8 cellular contexts compared by ENCODE assay signal in the genomic region with DNA sequence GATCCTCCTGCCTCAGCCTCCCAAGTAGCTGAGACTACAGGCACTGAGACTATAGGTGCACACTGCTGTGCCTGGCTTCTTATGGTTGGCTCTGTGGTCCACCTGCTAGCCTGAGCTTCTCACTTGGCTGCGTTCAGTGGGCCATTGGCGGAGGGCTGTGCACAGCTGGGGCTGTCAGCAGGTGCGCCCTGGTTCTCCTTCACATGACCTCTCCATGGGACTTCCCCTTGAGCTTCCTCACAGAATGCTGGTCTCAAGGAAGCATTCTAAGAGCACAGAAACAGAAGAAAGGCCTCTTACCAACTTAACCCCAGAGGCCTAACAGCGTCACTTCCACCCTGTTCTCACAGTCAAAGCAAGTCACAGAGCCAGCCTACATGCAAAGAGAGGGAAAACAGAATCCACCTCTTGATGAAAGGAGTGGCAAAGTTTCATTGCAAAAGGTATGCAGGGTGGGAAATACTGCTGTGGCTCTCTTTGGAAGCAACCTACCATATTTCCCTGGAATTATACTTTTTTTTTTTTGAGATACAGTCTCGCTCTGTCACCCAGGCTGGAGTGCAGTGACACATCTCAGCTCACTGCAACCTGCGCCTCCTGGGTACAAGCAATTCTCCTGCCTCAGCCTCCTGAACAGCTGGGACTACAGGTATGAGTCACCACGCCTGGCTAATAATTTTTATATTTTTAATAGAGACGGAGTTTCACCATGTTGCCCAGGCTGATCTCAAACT. TPM values are rescaled to one million over a fixed set of nuclear protein-coding genes. Genes with fewer than 3 reads are reported as not detected.
A peak's percentile ranks its signal among the peaks of the same experiment; 100 is the strongest.
DNase-seq lines count a peak whose midpoint lies in the region; ATAC-seq lines count a peak whose summit lies in the region.

No MANE protein-coding gene starts in this region.

- no peak overlapping the region for H3K4me3 ChIP-seq in aorta (ENCODE audit: low read length in 2 of 2)

- no peaks in the 10 kb centered on the region for H3K9me3 Mint-ChIP-seq in T-cell

- H3K27ac ChIP-seq in aorta (ENCODE audit: low read depth in 1 of 2, low read length in 2 of 2): no peak overlapping the region

- H3K27me3 Mint-ChIP-seq in T-cell: no peaks in the 10 kb centered on the region

- H3K27me3 ChIP-seq in aorta (ENCODE audit: control insufficient read depth in 1 of 2, insufficient read depth in 2 of 2, low read length in 1 of 2): no peaks in the 10 kb centered on the region

- H3K4me1 ChIP-seq in aorta (ENCODE audit: control insufficient read depth in 1 of 2, insufficient read depth in 2 of 2, low read length in 2 of 2): no peaks in the 10 kb centered on the region

- ATAC-seq in HG02798 (IDR thresholded peaks at IDR 0.05; ENCODE audit: poor library complexity, unreplicated experiment): peak; percentile 93
- ATAC-seq in T-cell (replicated peaks in 1 of 4): peak; percentile 61 to 90 (median 82)
- ATAC-seq in stimulated activated naive CD8-positive, alpha-beta T cell treated with anti-CD3 and anti-CD28 coated beads, Interleukin-15, Interleukin-2, amounts not matched to agents 100 U/mL and 50 U/mL, for 24 hours: peak; percentile 63
- no peak for ATAC-seq in aorta (ENCODE audit: low FRiP score)

- H3K9me3 ChIP-seq in aorta (ENCODE audit: control insufficient read depth, low read length): no peaks in the 10 kb centered on the region

- POLR2A ChIA-PET in T-cell (lab: Charles Lee): interaction anchor here (1.0 kb wide), 2 partner anchors 8 to 33 kb away, joined by 3 read pairs; no protein-coding TSS in a partner anchor

- intact Hi-C loops in posterior cingulate gyrus (cut with DNase I) (no loop called here), aorta (cut with DNase I) (no loop called here)

- H3K27ac Mint-ChIP-seq in T-cell: peak overlapping the region; percentile 86 to 88

- 87 to 91% methylated on average over 8 of the region's 8 CpGs for WGBS in aorta, 2 donors

- peaks cover 0 to 6% of the 10 kb centered on the region in 2 donors for H3K36me3 ChIP-seq in aorta (ENCODE audit: control insufficient read depth in 1 of 2, insufficient read depth in 2 of 2, low read length in 1 of 2)

- peak; percentile 74 for DNase-seq in activated effector memory CD4-positive, alpha-beta T cell treated with anti-CD3 and anti-CD28 coated beads, Interleukin-2, amount 50 U/mL, for 16 hours
- no peak for DNase-seq in activated effector memory CD4-positive, alpha-beta T cell treated with Interleukin-2 at 50 U/mL for 16 hours
- peak in 26 of 34 experiments; percentile 8 to 60 (median 24) for DNase-seq in T-cell
- DNase-seq in stimulated activated naive CD8-positive, alpha-beta T cell treated with anti-CD3 and anti-CD28 coated beads, Interleukin-15, Interleukin-2, amounts not matched to agents 100 U/mL and 50 U/mL, for 24 hours: peak; percentile 31
- DNase-seq in OCI-M2 (lab: John Stamatoyannopoulos, UW; ENCODE audit: unreplicated experiment): no peak
- DNase-seq in posterior cingulate gyrus: no peak
- DNase-seq in aorta: no peak

- H3K4me1 Mint-ChIP-seq in T-cell: peaks cover 18 to 31% (median 24%) of the 10 kb centered on the region in 3 donors

- peaks cover 24% of the 10 kb centered on the region for H3K36me3 Mint-ChIP-seq in T-cell

- peak overlapping the region in 2 of 3 donors; percentile 5 to 56 for H3K4me3 Mint-ChIP-seq in T-cell

- CTCF ChIA-PET in T-cell (lab: Charles Lee): interaction anchor here (0.6 to 0.8 kb wide), 3 partner anchors 15 to 1040 kb away, joined by 3 to 6 read pairs (median 5); no protein-coding TSS in a partner anchor

RNA-seq across cellular contexts. Expression of gene RILPL2, which starts 9.3 kb away (rescaled TPM):
- total RNA-seq in T-cell (10 to 100 TPM in 1 of 5 donors, 1 to 10 TPM in 4; 6.0 to 10.2 (median 7.1) TPM), aorta (10 to 100 TPM; 12.6 to 13.7 TPM)
- polyA plus RNA-seq in aorta: 10 to 100 TPM; 19.4 to 25.3 TPM

RNA-seq across cellular contexts. Expression of gene SNRNP35, which starts 30.7 kb away (rescaled TPM):
- 10 to 100 TPM; 32.6 to 46.1 (median 43.2) TPM for total RNA-seq in T-cell
- total RNA-seq in aorta: 10 to 100 TPM; 23.3 to 28.3 TPM
- polyA plus RNA-seq in aorta: 10 to 100 TPM; 35.7 to 72.7 TPM

RNA-seq across cellular contexts. Expression of gene KMT5A, which starts 43.3 kb away (rescaled TPM):
- total RNA-seq in T-cell (10 to 100 TPM; 21.1 to 34.2 (median 31.8) TPM), aorta (10 to 100 TPM; 51.9 to 55.9 TPM)
- 10 to 100 TPM; 23.7 to 58.1 TPM for polyA plus RNA-seq in aorta

Comparison
In these comparisons a context has a peak if more than half of its experiments do, and no peak if none do; other contexts are left out.
1. DNase-seq: peak in activated effector memory CD4-positive, alpha-beta T cell treated with anti-CD3 and anti-CD28 coated beads, Interleukin-2, amount 50 U/mL, for 16 hours (single experiment), T-cell (26 of 34) and stimulated activated naive CD8-positive, alpha-beta T cell treated with anti-CD3 and anti-CD28 coated beads, Interleukin-15, Interleukin-2, amounts not matched to agents 100 U/mL and 50 U/mL, for 24 hours (single experiment); none in activated effector memory CD4-positive, alpha-beta T cell treated with Interleukin-2 at 50 U/mL for 16 hours (single experiment), OCI-M2 (single experiment), posterior cingulate gyrus (0 of 10) and aorta (0 of 2).